1 cellular context compared by ENCODE assay signal in genomic region chr6:75208564-75209431, GRCh38.
TF ChIP-seq lines count a peak whose summit lies in the region.

No MANE protein-coding gene starts in this region.

TF ChIP-seq in HCT116, 20 proteins besides CTCF, POLR2A, EP300 and RAD21 (continued from another document):
- no peak for TF ChIP-seq ATF3 (IDR thresholded peaks at IDR 0.05)
